Comparison of ENCODE assay signal across 16 cellular contexts in the genomic region with DNA sequence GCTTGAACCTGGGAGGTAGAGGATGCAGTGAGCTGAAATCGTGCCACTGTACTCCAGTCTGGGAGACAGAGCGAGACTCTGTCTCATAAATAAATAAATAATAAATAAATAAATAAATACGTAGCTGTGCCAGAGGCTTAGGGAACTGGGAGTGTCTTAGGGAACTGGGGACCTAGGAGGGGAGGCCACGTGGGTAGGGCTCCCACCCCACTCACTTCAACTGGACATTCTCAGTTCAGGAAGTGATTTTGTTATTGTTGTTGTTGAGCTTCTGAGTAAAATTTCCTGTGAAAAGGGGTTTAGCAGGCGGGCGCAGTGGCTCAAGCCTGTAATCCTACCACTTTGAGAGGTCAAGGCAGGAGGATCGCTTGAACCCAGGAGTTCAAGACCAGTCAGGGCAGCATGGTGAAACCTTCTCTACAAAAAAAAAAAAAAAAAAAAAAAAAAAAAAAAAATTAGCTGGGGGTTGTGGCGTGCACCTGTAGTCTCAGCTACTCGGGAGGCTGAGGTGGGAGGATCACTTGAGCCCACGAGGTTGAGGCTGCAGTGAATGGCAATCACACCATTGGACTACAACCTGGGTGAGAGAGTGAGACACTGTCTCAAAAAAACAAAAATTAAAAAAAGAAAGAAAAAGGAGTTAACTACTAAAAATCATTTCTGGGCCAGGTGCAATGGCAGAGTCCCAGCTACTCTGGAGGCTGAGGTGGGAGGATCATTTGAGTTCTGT.
"Had no signal": no experiment of that assay in that cellular context is flagged by ENCODE, and none has a peak within 500 bp of the region (broad histone marks: within the 10 kb centered on the region; RNA-seq: fewer than 3 reads in every experiment).

No MANE protein-coding gene starts in this region.

- DNase-seq: activated CD4-positive, alpha-beta T cell treated with anti-CD3 and anti-CD28 coated beads for 4 hours; activated CD8-positive, alpha-beta T cell treated with anti-CD3 and anti-CD28 coated beads for 36 hours; activated effector memory CD4-positive, alpha-beta T cell treated with Interleukin-2 at 50 U/mL for 16 hours; activated naive CD4-positive, alpha-beta T cell treated with anti-CD3 and anti-CD28 coated beads, Interleukin-2, amount 50 U/mL, for 16 hours; activated T-cell treated with anti-CD3 and anti-CD28 coated beads, Interleukin-2, amount 50 U/mL, for 4 hours; mesenchymal stem cell; posterior cingulate gyrus; stimulated activated CD4-positive, alpha-beta T cell treated with anti-CD3 and anti-CD28 coated beads, Interleukin-15, amount 100 ng/mL, for 24 hours; stimulated activated CD4-positive, alpha-beta T cell treated with anti-CD3 and anti-CD28 coated beads, Interleukin-4, amount 100 ng/mL, for 1 hour; stimulated activated naive B cell treated with anti-CD40 and anti-IgM and Interleukin-4, amounts not matched to agents 10 μg/mL and 1 μg/mL and 100 μg/mL, for 72 hours; T-helper 17 cell; tibial artery; uterus; WERI-Rb-1 had no signal

- H3K36me3 Mint-ChIP-seq: natural killer cell treated with Interleukin-12 subunit alpha and Interleukin-12 subunit beta and Interleukin-15 and Interleukin-18, amount 100 ng/mL, for 72 hours; stimulated activated naive B cell treated with anti-CD40 and anti-IgM and Interleukin-4, amounts not matched to agents 10 μg/mL and 1 μg/mL and 100 μg/mL, for 72 hours had no signal

- H3K9me3 ChIP-seq: gastroesophageal sphincter, tibial artery, uterus had no signal

- H3K9me3 Mint-ChIP-seq: activated CD8-positive, alpha-beta T cell treated with anti-CD3 and anti-CD28 coated beads for 36 hours; activated T-cell treated with anti-CD3 and anti-CD28 coated beads, Interleukin-2, amount 50 U/mL, for 4 hours; natural killer cell treated with Interleukin-12 subunit alpha and Interleukin-12 subunit beta and Interleukin-15 and Interleukin-18, amount 100 ng/mL, for 72 hours; stimulated activated naive B cell treated with anti-CD40 and anti-IgM and Interleukin-4, amounts not matched to agents 10 μg/mL and 1 μg/mL and 100 μg/mL, for 72 hours had no signal

- H3K36me3 ChIP-seq: gastroesophageal sphincter, tibial artery, uterus, WERI-Rb-1 had no signal

- H3K27ac ChIP-seq: gastroesophageal sphincter, tibial artery, uterus, WERI-Rb-1 had no signal

- H3K27me3 Mint-ChIP-seq: activated CD8-positive, alpha-beta T cell treated with anti-CD3 and anti-CD28 coated beads for 36 hours; natural killer cell treated with Interleukin-12 subunit alpha and Interleukin-12 subunit beta and Interleukin-15 and Interleukin-18, amount 100 ng/mL, for 72 hours; stimulated activated naive B cell treated with anti-CD40 and anti-IgM and Interleukin-4, amounts not matched to agents 10 μg/mL and 1 μg/mL and 100 μg/mL, for 72 hours; T-helper 17 cell had no signal

- H3K4me3 ChIP-seq: gastroesophageal sphincter, tibial artery, uterus had no signal

- H3K4me1 ChIP-seq: uterus had no signal

- H3K4me3 Mint-ChIP-seq: activated CD8-positive, alpha-beta T cell treated with anti-CD3 and anti-CD28 coated beads for 36 hours; activated T-cell treated with anti-CD3 and anti-CD28 coated beads, Interleukin-2, amount 50 U/mL, for 4 hours; natural killer cell treated with Interleukin-12 subunit alpha and Interleukin-12 subunit beta and Interleukin-15 and Interleukin-18, amount 100 ng/mL, for 72 hours; stimulated activated naive B cell treated with anti-CD40 and anti-IgM and Interleukin-4, amounts not matched to agents 10 μg/mL and 1 μg/mL and 100 μg/mL, for 72 hours; T-helper 17 cell had no signal

- ATAC-seq: activated CD8-positive, alpha-beta T cell treated with anti-CD3 and anti-CD28 coated beads for 36 hours; activated T-cell treated with anti-CD3 and anti-CD28 coated beads, Interleukin-2, amount 50 U/mL, for 4 hours; gastroesophageal sphincter; natural killer cell treated with Interleukin-12 subunit alpha and Interleukin-12 subunit beta and Interleukin-15 and Interleukin-18, amount 100 ng/mL, for 72 hours; stimulated activated naive B cell treated with anti-CD40 and anti-IgM and Interleukin-4, amounts not matched to agents 10 μg/mL and 1 μg/mL and 100 μg/mL, for 72 hours; T-helper 17 cell had no signal

- H3K27ac Mint-ChIP-seq: activated CD8-positive, alpha-beta T cell treated with anti-CD3 and anti-CD28 coated beads for 36 hours; natural killer cell treated with Interleukin-12 subunit alpha and Interleukin-12 subunit beta and Interleukin-15 and Interleukin-18, amount 100 ng/mL, for 72 hours; stimulated activated naive B cell treated with anti-CD40 and anti-IgM and Interleukin-4, amounts not matched to agents 10 μg/mL and 1 μg/mL and 100 μg/mL, for 72 hours; T-helper 17 cell had no signal

- H3K27me3 ChIP-seq: gastroesophageal sphincter, tibial artery, uterus had no signal
